In genomic region chr14:96660667-96661066, GRCh38 we compare ENCODE assay signal across 20 cellular contexts.
"Had no signal": no experiment of that assay in that cellular context is flagged by ENCODE, and none has a peak within 500 bp of the region (broad histone marks: within the 10 kb centered on the region; RNA-seq: fewer than 3 reads in every experiment).

No MANE protein-coding gene starts in this region.

- H3K4me1 ChIP-seq: adrenal gland, left ventricle myocardium inferior, right atrium auricular region, tibial artery, uterus had no signal

- H3K27ac ChIP-seq: adrenal gland, dorsolateral prefrontal cortex, hepatocyte, left ventricle myocardium inferior, right atrium auricular region, tibial artery, uterus had no signal

- DNase-seq: activated CD4-positive, alpha-beta T cell treated with anti-CD3 and anti-CD28 coated beads, Interleukin-2, amount 50 U/mL, for 1 hour; activated effector memory CD4-positive, alpha-beta T cell treated with Interleukin-2 at 50 U/mL for 16 hours; activated T-cell treated with anti-CD3 and anti-CD28 coated beads for 4 hours; adrenal gland; dorsolateral prefrontal cortex; endodermal cell; kidney; left ventricle myocardium inferior; natural killer cell; nucleus accumbens; stimulated activated CD4-positive, alpha-beta T cell treated with anti-CD3 and anti-CD28 coated beads, Interleukin-2, amount 100 ng/mL, for 48 hours; stimulated activated naive CD4-positive, alpha-beta T cell; tibial artery; uterus had no signal

- H3K36me3 ChIP-seq: adrenal gland, left ventricle myocardium inferior, right atrium auricular region, tibial artery, uterus had no signal

- H3K36me3 Mint-ChIP-seq: memory B cell, natural killer cell had no signal

- H2AFZ ChIP-seq: hepatocyte had no signal

- ATAC-seq: activated CD4-positive, CD25-positive, alpha-beta regulatory T cell treated with anti-CD3 and anti-CD28 coated beads, Interleukin-2, amount 50 U/mL, for 24 hours; natural killer cell had no signal

- H3K4me3 ChIP-seq: adrenal gland, dorsolateral prefrontal cortex, hepatocyte, left ventricle myocardium inferior, right atrium auricular region, tibial artery, uterus had no signal

- FAIRE-seq: kidney had no signal

- H3K27me3 ChIP-seq: adrenal gland, right atrium auricular region, uterus had no signal

- H3K4me2 ChIP-seq: hepatocyte had no signal

- H3K9me3 Mint-ChIP-seq: endodermal cell; T-helper 2 cell treated with Interferon-gamma antibody and Interleukin-4, amounts not matched to agents 5 μg/mL and 100 μg/mL, for 36 hours had no signal

- H3K4me1 Mint-ChIP-seq: activated naive CD4-positive, alpha-beta T cell treated with anti-CD3 and anti-CD28 coated beads, Interleukin-2, amount 50 U/mL, for 24 hours; memory B cell; natural killer cell had no signal

- H3K4me3 Mint-ChIP-seq: activated naive CD4-positive, alpha-beta T cell treated with anti-CD3 and anti-CD28 coated beads, Interleukin-2, amount 50 U/mL, for 24 hours; endodermal cell; memory B cell; natural killer cell; T-helper 2 cell treated with Interferon-gamma antibody and Interleukin-4, amounts not matched to agents 5 μg/mL and 100 μg/mL, for 36 hours had no signal

- H3K9me3 ChIP-seq: adrenal gland, uterus had no signal

- H3K79me2 ChIP-seq: hepatocyte had no signal
